ENCODE assay signal across 8 cellular contexts in the genomic region with DNA sequence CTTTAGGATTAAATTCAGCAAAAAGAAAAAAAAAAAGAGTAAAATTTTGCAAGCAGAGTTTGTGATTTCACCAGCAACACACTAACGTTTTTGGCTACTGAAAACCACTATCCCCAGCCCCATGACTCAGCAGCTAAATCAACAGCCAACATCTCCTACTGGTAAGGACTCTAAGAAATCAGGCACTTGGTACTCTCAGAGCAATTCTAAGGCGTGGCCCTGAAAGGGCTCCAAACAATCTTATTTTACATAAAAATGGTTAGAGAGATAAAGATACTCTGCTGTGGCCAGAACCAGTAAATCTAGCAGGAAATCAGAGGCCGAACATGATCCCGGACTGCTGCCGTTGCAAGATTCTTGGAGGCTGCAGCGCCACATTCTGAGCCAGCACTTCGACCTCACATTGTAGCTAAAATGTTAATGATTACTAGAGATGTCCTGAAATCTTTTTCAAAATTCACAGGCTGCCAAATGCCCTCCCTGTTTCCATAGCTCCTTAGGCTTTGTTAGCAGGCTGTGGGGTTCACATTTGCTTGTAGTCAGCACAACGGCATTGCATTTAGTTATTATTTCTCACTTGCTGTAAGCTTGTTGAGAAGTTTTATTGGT. TPM values are rescaled to one million over a fixed set of nuclear protein-coding genes. Genes with fewer than 3 reads are reported as not detected.
DNase-seq lines count a peak whose midpoint lies in the region; ATAC-seq and TF ChIP-seq lines count a peak whose summit lies in the region.

No MANE protein-coding gene starts in this region.

- H3K9me3 ChIP-seq in GM23248 (ENCODE audit: low read depth) (no peaks in the 10 kb centered on the region), mammary epithelial cell (replicated peaks; ENCODE audit: insufficient read depth, low read length) (no peaks in the 10 kb centered on the region), stomach smooth muscle (ENCODE audit: control insufficient read depth in 2 of 2, low read length in 2 of 2) (no peaks in the 10 kb centered on the region)

- H3K79me2 ChIP-seq in GM23248 (ENCODE audit: insufficient read depth) = peaks cover 31% of the 10 kb centered on the region
- H3K79me2 ChIP-seq in mammary epithelial cell (ENCODE audit: insufficient read depth, low read length) = peaks cover 37% of the 10 kb centered on the region

- no peaks in the 10 kb centered on the region for H3K27me3 ChIP-seq in GM23248 (replicated peaks; ENCODE audit: insufficient read depth)
- H3K27me3 ChIP-seq in mammary epithelial cell (ENCODE audit: insufficient read depth, low read length) = no peaks in the 10 kb centered on the region
- H3K27me3 ChIP-seq in stomach smooth muscle (ENCODE audit: control insufficient read depth in 1 of 2, insufficient read depth in 2 of 2, low read length in 2 of 2) = no peaks in the 10 kb centered on the region

- H3K36me3 ChIP-seq in GM23248 (ENCODE audit: low read depth) (peaks cover 22% of the 10 kb centered on the region), mammary epithelial cell (ENCODE audit: insufficient read depth, low read length) (peaks cover 13% of the 10 kb centered on the region), stomach smooth muscle (ENCODE audit: control insufficient read depth in 2 of 2, insufficient read depth in 2 of 2, low read length in 2 of 2) (peaks cover 0 to 2% of the 10 kb centered on the region in 2 donors)

- BruUV-seq in mammary epithelial cell (replicated peaks; lab: Mats Ljungman, UMichigan) = TSS peak; percentile 38

- 1 to 3% methylated on average over 8 of the region's 8 CpGs for WGBS in GM23248 (ENCODE audit: low coverage in 1 of 2, low lambda C conversion rate in 2 of 2, missing lambda C conversion rate in 2 of 2), 2 experiments
- WGBS in mammary epithelial cell (ENCODE audit: low coverage, missing lambda C conversion rate) = 4% methylated on average over 8 of the region's 8 CpGs

- no peaks in the 10 kb centered on the region for H3K9me2 ChIP-seq in GM23248 (ENCODE audit: insufficient read depth)

- in situ Hi-C loops in GM23248 (cut with MboI) = no loop called here
- in situ Hi-C loops in mammary epithelial cell (cut with MboI; ENCODE audit: low sequenced_read_pairs in 2 of 2) = no loop called here

- CTCF ChIA-PET in RWPE1 (lab: Yijun Ruan, JAX) (interaction anchor here (0.6 kb wide), 1 partner anchor 1498 kb away, joined by 3 read pairs; no protein-coding TSS in a partner anchor), mammary epithelial cell (lab: Charles Lee; ENCODE audit: low non-redundant PET) (no interaction called here)

- no peak for ATAC-seq in GM19023 (IDR thresholded peaks at IDR 0.05; ENCODE audit: unreplicated experiment)
- ATAC-seq in HG02623 (IDR thresholded peaks at IDR 0.05; ENCODE audit: unreplicated experiment) = no peak

- POLR2A ChIA-PET in RWPE1 (lab: Yijun Ruan, JAX; ENCODE audit: low non-redundant PET) = interaction anchor here (0.6 to 0.7 kb wide), 2 partner anchors 12 to 62 kb away, joined by 3 to 4 read pairs; a partner anchor contains a TSS

- peak overlapping the region; percentile 60 for H2AFZ ChIP-seq in GM23248
- peak overlapping the region; percentile 41 for H2AFZ ChIP-seq in mammary epithelial cell (ENCODE audit: low read depth, low read length)

- TF ChIP-seq CTCF in AG09309 (IDR thresholded peaks at IDR 0.05; ENCODE audit: control insufficient read depth, insufficient read depth, low read depth, low read length, missing control alignments) = no peak
- TF ChIP-seq CTCF in RWPE1 (conservative IDR thresholded peaks at IDR 0.05; ENCODE audit: low read depth) = no peak
- TF ChIP-seq CTCF in mammary epithelial cell (conservative IDR thresholded peaks at IDR 0.05 in 1 of 2, IDR thresholded peaks at IDR 0.05 in 1 of 2; ENCODE audit: extremely low read depth in 1 of 2, insufficient read depth in 1 of 2, low read depth in 1 of 2, low read length in 2 of 2) = no peak

- H3K4me3 ChIP-seq in AG09309 (ENCODE audit: control insufficient read depth, low read depth, low read length) = no peak overlapping the region
- H3K4me3 ChIP-seq in GM23248 = peak overlapping the region; percentile 85
- H3K4me3 ChIP-seq in mammary epithelial cell (replicated peaks in 1 of 3; ENCODE audit: insufficient read depth in 1 of 3, low read depth in 2 of 3, low read length in 3 of 3) = peak overlapping the region in 1 of 3 experiments; percentile 66
- H3K4me3 ChIP-seq in stomach smooth muscle (ENCODE audit: low read length in 2 of 2) = no peak overlapping the region

- peaks cover 12% of the 10 kb centered on the region; the same call in 1 of the 2 replicates for H4K20me1 ChIP-seq in GM23248 (ENCODE audit: insufficient read depth)
- no peaks in the 10 kb centered on the region for H4K20me1 ChIP-seq in mammary epithelial cell (ENCODE audit: insufficient read depth, low read length)

- H3K9ac ChIP-seq in GM23248 = peak overlapping the region; percentile 98
- H3K9ac ChIP-seq in mammary epithelial cell (ENCODE audit: insufficient read depth, low read length) = peak overlapping the region; percentile 91
- no peak overlapping the region for H3K9ac ChIP-seq in stomach smooth muscle (ENCODE audit: low read length in 2 of 2)

- DNase-seq in AG09309 (ENCODE audit: low read depth) = peak; percentile 99
- DNase-seq in GM23248 = peak; percentile 97
- DNase-seq in RWPE1 (ENCODE audit: low spot score) = peak; percentile 88
- peak; percentile 85 for DNase-seq in mammary epithelial cell
- DNase-seq in kidney tubule cell (ENCODE audit: low spot score) = peak; percentile 92

- H3F3A ChIP-seq in GM23248 (ENCODE audit: insufficient read depth) = peaks cover 40% of the 10 kb centered on the region

- peaks cover 30% of the 10 kb centered on the region for H3K4me1 ChIP-seq in GM23248 (ENCODE audit: insufficient read depth)
- peaks cover 26% of the 10 kb centered on the region for H3K4me1 ChIP-seq in mammary epithelial cell (ENCODE audit: insufficient read depth, low read length)
- H3K4me1 ChIP-seq in stomach smooth muscle (ENCODE audit: control insufficient read depth, insufficient read depth, low read length) = peaks cover 29% of the 10 kb centered on the region

- dilution Hi-C loops in mammary epithelial cell (cut with HindIII; ENCODE audit: low sequenced_read_pairs) = no loop called here

- peak overlapping the region; percentile 94 for H3K27ac ChIP-seq in GM23248
- peak overlapping the region; percentile 99 for H3K27ac ChIP-seq in RWPE1
- peak overlapping the region; percentile 93 for H3K27ac ChIP-seq in mammary epithelial cell (ENCODE audit: insufficient read depth, low read depth, low read length)
- peak overlapping the region; percentile 92 for H3K27ac ChIP-seq in stomach smooth muscle (ENCODE audit: low read length)

- intact Hi-C loops in mammary epithelial cell (cut with micrococcal nuclease) = loop anchor here (1.0 kb wide), 1 partner anchor 10 kb away; no protein-coding TSS in a partner anchor

- H3K4me2 ChIP-seq in GM23248 (ENCODE audit: unreplicated experiment) (peak overlapping the region; percentile 76), mammary epithelial cell (ENCODE audit: insufficient read depth, low read depth, low read length) (peak overlapping the region; percentile 82)

RNA-seq across cellular contexts. Expression of a gene that starts 1.7 kb away (rescaled TPM):
- total RNA-seq in GM23248 (2014; rRNA removed; shearing (Covaris generic)) = 1,781 and 2,185 TPM in 2 replicates
- polyA plus RNA-seq in GM23248 (2016; fragmentation: Nextera tagmentation; extraction: Ambion mirVana) (2,304 and 2,417 TPM in 2 replicates), mammary epithelial cell (3,004 TPM)
- 1,000 to 10,000 TPM; 1,459 to 2,190 TPM for total RNA-seq in mammary epithelial cell
- polyA minus RNA-seq in mammary epithelial cell = 2,906 TPM

Comparison
In these comparisons a context has a peak if more than half of its experiments do, and no peak if none do; other contexts are left out.
1. H3K9ac ChIP-seq: peak in GM23248 (single experiment) and mammary epithelial cell (single experiment); none in stomach smooth muscle (0 of 2).
2. Peak in every context shown above with its lines, with median percentiles within 50 percentile points of each other: DNase-seq and H3K27ac ChIP-seq.